ENCODE assay signal across 8 cellular contexts in the genomic region with DNA sequence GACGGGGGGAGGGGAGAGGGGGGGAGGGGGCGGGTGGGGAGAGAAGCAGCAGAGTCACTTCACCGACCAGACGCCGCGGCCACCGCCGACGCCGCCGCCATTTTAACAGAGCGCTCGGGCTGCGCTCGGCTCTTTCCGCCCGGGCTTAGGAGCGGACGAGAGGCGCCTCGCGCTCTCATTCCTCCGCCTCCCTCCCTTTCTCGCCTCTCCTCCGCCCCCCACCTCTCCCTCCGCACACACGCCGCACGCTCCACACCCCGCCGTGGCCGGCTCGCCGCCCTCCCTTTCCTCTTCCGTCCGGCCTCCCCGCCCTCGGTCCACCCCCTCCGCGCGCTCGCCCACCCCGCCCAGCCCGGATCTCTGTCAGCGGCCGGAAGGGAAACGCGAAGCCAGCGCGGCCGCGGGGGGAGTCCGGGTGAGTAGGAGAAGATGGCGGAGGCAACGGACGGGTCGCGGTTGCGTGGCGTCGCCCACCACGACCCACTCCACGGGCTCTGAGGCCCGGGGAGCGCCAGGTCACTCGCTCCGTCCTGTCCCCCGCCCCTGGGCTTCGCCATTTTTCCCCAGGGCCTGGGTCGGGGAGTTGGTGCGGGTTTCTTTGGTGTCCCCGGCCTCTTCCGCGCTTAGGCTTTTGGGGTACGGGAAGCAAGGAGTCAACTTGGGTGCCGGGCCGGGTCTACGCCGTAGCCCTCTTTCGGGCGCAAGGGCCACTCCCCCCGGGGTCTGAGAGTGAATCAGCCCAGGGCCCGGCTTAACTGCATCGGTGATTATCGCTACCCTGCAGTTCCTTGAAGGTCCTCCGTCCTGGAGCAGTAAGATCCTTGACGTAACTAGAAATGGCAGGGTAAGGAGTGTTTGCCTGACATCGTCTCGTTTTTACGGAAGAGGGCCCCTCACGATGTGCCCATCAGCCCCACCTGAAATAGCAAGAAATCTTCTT. TPM values are rescaled to one million over a fixed set of nuclear protein-coding genes. Genes with fewer than 3 reads are reported as not detected.
A peak's percentile ranks its signal among the peaks of the same experiment; 100 is the strongest.
DNase-seq lines count a peak whose midpoint lies in the region; ATAC-seq and TF ChIP-seq lines count a peak whose summit lies in the region.

A gene with protein sequence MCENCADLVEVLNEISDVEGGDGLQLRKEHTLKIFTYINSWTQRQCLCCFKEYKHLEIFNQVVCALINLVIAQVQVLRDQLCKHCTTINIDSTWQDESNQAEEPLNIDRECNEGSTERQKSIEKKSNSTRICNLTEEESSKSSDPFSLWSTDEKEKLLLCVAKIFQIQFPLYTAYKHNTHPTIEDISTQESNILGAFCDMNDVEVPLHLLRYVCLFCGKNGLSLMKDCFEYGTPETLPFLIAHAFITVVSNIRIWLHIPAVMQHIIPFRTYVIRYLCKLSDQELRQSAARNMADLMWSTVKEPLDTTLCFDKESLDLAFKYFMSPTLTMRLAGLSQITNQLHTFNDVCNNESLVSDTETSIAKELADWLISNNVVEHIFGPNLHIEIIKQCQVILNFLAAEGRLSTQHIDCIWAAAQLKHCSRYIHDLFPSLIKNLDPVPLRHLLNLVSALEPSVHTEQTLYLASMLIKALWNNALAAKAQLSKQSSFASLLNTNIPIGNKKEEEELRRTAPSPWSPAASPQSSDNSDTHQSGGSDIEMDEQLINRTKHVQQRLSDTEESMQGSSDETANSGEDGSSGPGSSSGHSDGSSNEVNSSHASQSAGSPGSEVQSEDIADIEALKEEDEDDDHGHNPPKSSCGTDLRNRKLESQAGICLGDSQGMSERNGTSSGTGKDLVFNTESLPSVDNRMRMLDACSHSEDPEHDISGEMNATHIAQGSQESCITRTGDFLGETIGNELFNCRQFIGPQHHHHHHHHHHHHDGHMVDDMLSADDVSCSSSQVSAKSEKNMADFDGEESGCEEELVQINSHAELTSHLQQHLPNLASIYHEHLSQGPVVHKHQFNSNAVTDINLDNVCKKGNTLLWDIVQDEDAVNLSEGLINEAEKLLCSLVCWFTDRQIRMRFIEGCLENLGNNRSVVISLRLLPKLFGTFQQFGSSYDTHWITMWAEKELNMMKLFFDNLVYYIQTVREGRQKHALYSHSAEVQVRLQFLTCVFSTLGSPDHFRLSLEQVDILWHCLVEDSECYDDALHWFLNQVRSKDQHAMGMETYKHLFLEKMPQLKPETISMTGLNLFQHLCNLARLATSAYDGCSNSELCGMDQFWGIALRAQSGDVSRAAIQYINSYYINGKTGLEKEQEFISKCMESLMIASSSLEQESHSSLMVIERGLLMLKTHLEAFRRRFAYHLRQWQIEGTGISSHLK (N-terminal part only) (minus strand): TSS at position 123 of the 940 bp plus-strand sequence. CDS start 395 bp downstream, outside the sequence.

- H3K4me3 ChIP-seq in iPS-18a (ENCODE audit: low read length) (peak within 1 kb of the TSS; percentile 96), skeletal muscle satellite cell (ENCODE audit: low read length) (peak within 1 kb of the TSS; percentile 75)

- H3K4me1 ChIP-seq in iPS-18a (ENCODE audit: control insufficient read depth, low read depth, low read length) (peaks cover 9% of the 10 kb centered on the region), skeletal muscle satellite cell (ENCODE audit: control insufficient read depth, insufficient read depth, low read length) (peaks cover 15% of the 10 kb centered on the region)

- TF ChIP-seq CTCF in VCaP (conservative IDR thresholded peaks at IDR 0.05) = no peak

- DNase-seq in A172 (ENCODE audit: low spot score) = peak; percentile 90
- peak; percentile 77 for DNase-seq in NCI-H2196 (lab: John Stamatoyannopoulos, UW; ENCODE audit: unreplicated experiment)
- DNase-seq in T47D (ENCODE audit: low read depth in 1 of 2, low spot score in 1 of 2) = peak; percentile 77 to 95

- H3K9me3 ChIP-seq in iPS-18a (ENCODE audit: control insufficient read depth, low read depth, low read length) (no peaks in the 10 kb centered on the region), skeletal muscle satellite cell (replicated peaks; ENCODE audit: low read length) (no peaks in the 10 kb centered on the region)

- no peaks in the 10 kb centered on the region for H3K27me3 ChIP-seq in iPS-18a (ENCODE audit: control insufficient read depth, insufficient read depth, low read length)
- H3K27me3 ChIP-seq in skeletal muscle satellite cell (ENCODE audit: control insufficient read depth, insufficient read depth, low read length) = no peaks in the 10 kb centered on the region

- ATAC-seq in GM18867 (IDR thresholded peaks at IDR 0.05; ENCODE audit: unreplicated experiment) = peak; percentile 80
- ATAC-seq in HG03103 (IDR thresholded peaks at IDR 0.05; ENCODE audit: low read depth, unreplicated experiment) = peak; percentile 70

- H3K27ac ChIP-seq in VCaP (peak within 1 kb of the TSS; percentile 99), iPS-18a (ENCODE audit: low read length) (peak within 1 kb of the TSS; percentile 89)

- H3K36me3 ChIP-seq in iPS-18a (ENCODE audit: control insufficient read depth, low read depth, low read length) = peaks cover 9% of the 10 kb centered on the region
- H3K36me3 ChIP-seq in skeletal muscle satellite cell (ENCODE audit: insufficient read depth, low read length) = peaks cover 9% of the 10 kb centered on the region

- H3K9ac ChIP-seq in iPS-18a (ENCODE audit: low read length) (peak within 1 kb of the TSS; percentile 94), skeletal muscle satellite cell (ENCODE audit: low read depth, low read length) (peak within 1 kb of the TSS; percentile 98)

- peak within 1 kb of the TSS; percentile 85 for H3K4me2 ChIP-seq in skeletal muscle satellite cell (ENCODE audit: low read length)

- in situ Hi-C loops in T47D (cut with HindIII; ENCODE audit: low pct_unique_long_range_greater_than_20kb, low sequenced_read_pairs) = no loop called here

RNA-seq across cellular contexts. Expression of the gene that starts here (rescaled TPM):
- 91.0 and 101 TPM in 2 replicates for total RNA-seq in A172 (2014; rRNA removed; shearing (Covaris generic))
- 62.7 and 82.9 TPM in 2 replicates for total RNA-seq in skeletal muscle satellite cell (2012; rRNA removed)

Comparison
In these comparisons a context has a peak if more than half of its experiments do, and no peak if none do; other contexts are left out.
1. Peak in every context shown above with its lines: DNase-seq, ATAC-seq, H3K4me3 ChIP-seq and H3K27ac ChIP-seq.